Comparison of ENCODE assay signal across 12 cellular contexts in the genomic region with DNA sequence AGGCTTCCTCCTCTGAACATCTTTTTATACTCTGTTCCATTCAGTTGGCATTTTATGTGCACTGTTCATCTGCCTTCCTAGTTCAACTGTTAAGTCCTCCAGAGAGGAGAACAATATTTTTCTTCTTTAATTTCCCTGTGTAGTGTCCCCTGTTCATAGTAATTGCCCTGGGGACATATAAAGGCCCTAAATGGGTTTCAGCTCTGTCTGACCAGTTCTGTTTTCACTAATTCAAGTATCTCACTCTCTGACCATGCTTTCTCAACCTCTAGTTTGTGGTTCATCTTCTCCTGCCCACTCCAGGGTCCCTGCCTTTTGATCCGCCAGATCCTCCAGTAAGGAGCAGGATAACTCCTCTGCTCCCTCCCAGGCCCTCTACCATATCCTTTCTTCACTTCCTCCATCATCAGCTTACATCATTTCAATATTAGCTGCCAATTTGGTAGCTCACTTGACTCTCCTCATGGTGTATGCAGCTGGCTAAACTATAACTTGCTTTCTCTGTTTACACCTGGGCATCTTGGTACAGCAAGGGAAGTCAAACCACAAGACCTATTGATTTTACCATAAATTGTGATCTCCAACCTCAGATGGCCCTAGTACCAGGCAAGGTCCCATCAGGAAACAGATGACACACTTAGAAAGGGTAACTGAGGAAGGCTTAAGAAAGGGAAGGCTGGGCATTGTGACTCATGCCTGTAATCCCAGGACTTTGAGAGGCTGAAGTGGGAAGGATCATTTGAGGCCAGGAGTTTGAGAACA. TPM values are rescaled to one million over a fixed set of nuclear protein-coding genes. Genes with fewer than 3 reads are reported as not detected.
A peak's percentile ranks its signal among the peaks of the same experiment; 100 is the strongest.
DNase-seq lines count a peak whose midpoint lies in the region; ATAC-seq and TF ChIP-seq lines count a peak whose summit lies in the region.
"Had no signal": no experiment of that assay in that cellular context is flagged by ENCODE, and none has a peak within 500 bp of the region (broad histone marks: within the 10 kb centered on the region; RNA-seq: fewer than 3 reads in every experiment).

No MANE protein-coding gene starts in this region.

- no peaks in the 10 kb centered on the region for H3K27me3 ChIP-seq in naive thymus-derived CD4-positive, alpha-beta T cell (ENCODE audit: control insufficient read depth in 2 of 2, insufficient read depth in 2 of 2, low read length in 2 of 2)
- H3K27me3 ChIP-seq in spleen (replicated peaks in 1 of 7), result peaks cover 0 to 14% (median 0%) of the 10 kb centered on the region in 7 donors

- peaks cover 56% of the 10 kb centered on the region for H3K4me1 Mint-ChIP-seq in activated T-cell treated with anti-CD3 and anti-CD28 coated beads, Interleukin-2, amount 50 U/mL, for 24 hours (ENCODE audit: low read depth)
- H3K4me1 Mint-ChIP-seq in naive thymus-derived CD4-positive, alpha-beta T cell, result peaks cover 30 to 53% (median 42%) of the 10 kb centered on the region in 7 donors

- H3K36me3 Mint-ChIP-seq in activated T-cell treated with anti-CD3 and anti-CD28 coated beads, Interleukin-2, amount 50 U/mL, for 24 hours (ENCODE audit: low read depth), result no peaks in the 10 kb centered on the region
- peaks cover 0 to 16% (median 0%) of the 10 kb centered on the region in 5 donors for H3K36me3 Mint-ChIP-seq in naive thymus-derived CD4-positive, alpha-beta T cell

- no peaks in the 10 kb centered on the region for H3K9me3 ChIP-seq in naive thymus-derived CD4-positive, alpha-beta T cell (ENCODE audit: control insufficient read depth in 2 of 3, low read length in 3 of 3)
- no peaks in the 10 kb centered on the region for H3K9me3 ChIP-seq in spleen

- no peaks in the 10 kb centered on the region for H3K36me3 ChIP-seq in naive thymus-derived CD4-positive, alpha-beta T cell (ENCODE audit: control insufficient read depth in 2 of 3, insufficient read depth in 3 of 3, low read length in 3 of 3)
- no peaks in the 10 kb centered on the region for H3K36me3 ChIP-seq in spleen

- POLR2A ChIA-PET in naive thymus-derived CD4-positive, alpha-beta T cell (lab: Charles Lee), result interaction anchor here (1.0 to 1.8 kb wide), 4 partner anchors 16 to 79 kb away, joined by 3 to 6 read pairs (median 4); a partner anchor contains a TSS

- peak overlapping the region; percentile 13 for H3K27ac Mint-ChIP-seq in activated T-cell treated with anti-CD3 and anti-CD28 coated beads, Interleukin-2, amount 50 U/mL, for 24 hours
- peak overlapping the region; percentile 54 to 97 (median 91) for H3K27ac Mint-ChIP-seq in naive thymus-derived CD4-positive, alpha-beta T cell
- H3K27ac Mint-ChIP-seq: HFFc6 had no signal

- DNase-seq in activated T-cell treated with anti-CD3 and anti-CD28 coated beads, Interleukin-2, amount 50 U/mL, for 24 hours, result no peak
- no peak for DNase-seq in activated T-cell treated with anti-CD3 and anti-CD28 coated beads, Interleukin-2, amount 50 U/mL, for 1 hour
- no peak for DNase-seq in naive thymus-derived CD4-positive, alpha-beta T cell
- DNase-seq in spleen (no peak), NCI-H1105 (lab: John Stamatoyannopoulos, UW) (no peak), SW480 (ENCODE audit: low spot score) (no peak)
- DNase-seq: glutamatergic neuron, HFFc6, NCI-H82 had no signal

- H3K9me3 Mint-ChIP-seq in activated T-cell treated with anti-CD3 and anti-CD28 coated beads, Interleukin-2, amount 50 U/mL, for 24 hours, result no peaks in the 10 kb centered on the region
- H3K9me3 Mint-ChIP-seq in naive thymus-derived CD4-positive, alpha-beta T cell, result peaks cover 0 to 4% (median 0%) of the 10 kb centered on the region in 11 donors
- H3K9me3 Mint-ChIP-seq: HFFc6 had no signal

- H3K27me3 Mint-ChIP-seq in activated T-cell treated with anti-CD3 and anti-CD28 coated beads, Interleukin-2, amount 50 U/mL, for 24 hours, result no peaks in the 10 kb centered on the region
- H3K27me3 Mint-ChIP-seq in naive thymus-derived CD4-positive, alpha-beta T cell, result no peaks in the 10 kb centered on the region

- H3K4me3 Mint-ChIP-seq in activated T-cell treated with anti-CD3 and anti-CD28 coated beads, Interleukin-2, amount 50 U/mL, for 24 hours, result no peak overlapping the region
- H3K4me3 Mint-ChIP-seq in naive thymus-derived CD4-positive, alpha-beta T cell, result peak overlapping the region in 9 of 10 donors; percentile 31 to 90 (median 60)
- H3K4me3 Mint-ChIP-seq: HFFc6 had no signal

- H3K27ac ChIP-seq in naive thymus-derived CD4-positive, alpha-beta T cell (ENCODE audit: low read depth, low read length), result no peak overlapping the region
- H3K27ac ChIP-seq in spleen, result no peak overlapping the region

- intact Hi-C loops in naive thymus-derived CD4-positive, alpha-beta T cell (cut with micrococcal nuclease), result loop anchor here (2.0 to 10.0 kb wide), 6 partner anchors 17 to 1653 kb away; a partner anchor contains a TSS
- intact Hi-C loops in spleen (cut with DNase I; ENCODE audit: low total_unique reads), result no loop called here

- WGBS in spleen, 5 donors, result 76 to 95% (median 81%) methylated on average over 1 of the region's 1 CpG

- no peak overlapping the region for H3K4me3 ChIP-seq in naive thymus-derived CD4-positive, alpha-beta T cell (ENCODE audit: low read length)
- no peak overlapping the region for H3K4me3 ChIP-seq in spleen

- H3K4me1 ChIP-seq in naive thymus-derived CD4-positive, alpha-beta T cell (ENCODE audit: control insufficient read depth in 2 of 2, insufficient read depth in 2 of 2, low read length in 2 of 2), result peaks cover 26 to 28% of the 10 kb centered on the region in 2 donors
- H3K4me1 ChIP-seq in spleen, result peaks cover 0 to 6% (median 0%) of the 10 kb centered on the region in 6 donors

- CTCF ChIA-PET in naive thymus-derived CD4-positive, alpha-beta T cell (lab: Charles Lee), result no interaction called here

- no peak for TF ChIP-seq POLR2A in spleen (IDR thresholded peaks at IDR 0.05)

- no peak for TF ChIP-seq CTCF in spleen (IDR thresholded peaks at IDR 0.05 in 8 of 11, conservative IDR thresholded peaks at IDR 0.05 in 3 of 11)

- ATAC-seq in GM21515 (IDR thresholded peaks at IDR 0.05; ENCODE audit: unreplicated experiment) (peak; percentile 30), HG03135 (IDR thresholded peaks at IDR 0.05; ENCODE audit: unreplicated experiment) (peak; percentile 41)
- no peak for ATAC-seq in naive thymus-derived CD4-positive, alpha-beta T cell

RNA-seq across cellular contexts. Expression of a gene that starts 17.7 kb away (rescaled TPM):
- not detected for total RNA-seq in naive thymus-derived CD4-positive, alpha-beta T cell
- not detected for polyA plus RNA-seq in naive thymus-derived CD4-positive, alpha-beta T cell
- under 1 TPM in 3 of 7 donors, not detected in 4; 0.17 to 0.32 (median 0.26) TPM for total RNA-seq in spleen
- under 1 TPM; 0.02 to 0.26 (median 0.03) TPM for polyA plus RNA-seq in spleen
- total RNA-seq: urinary bladder had no signal
- polyA plus RNA-seq: urinary bladder had no signal
